8 cellular contexts compared by ENCODE assay signal in genomic region chr1:209747580-209748262, GRCh38. TPM values are rescaled to one million over a fixed set of nuclear protein-coding genes. Genes with fewer than 3 reads are reported as not detected.
DNase-seq lines count a peak whose midpoint lies in the region; ATAC-seq lines count a peak whose summit lies in the region.

No MANE protein-coding gene starts in this region.

- no peaks in the 10 kb centered on the region for H3K9me3 ChIP-seq in NT2/D1 (ENCODE audit: insufficient read depth, low read length)
- H3K9me3 ChIP-seq in esophagus (ENCODE audit: control insufficient read depth in 2 of 2, insufficient read depth in 1 of 2, low read depth in 1 of 2, low read length in 1 of 2): no peaks in the 10 kb centered on the region
- H3K9me3 ChIP-seq in muscle layer of colon (ENCODE audit: low read length): no peaks in the 10 kb centered on the region

- 11 to 13% methylated on average over 37 of the region's 37 CpGs for WGBS in esophagus, 2 donors

- DNase-seq in NT2/D1 (ENCODE audit: low read depth, low spot score) (peak; percentile 98), activated T-cell treated with anti-CD3 and anti-CD28 coated beads for 48 hours (ENCODE audit: low read depth) (peak; percentile 89), NCI-H446 (lab: John Stamatoyannopoulos, UW) (no peak)
- peak; percentile 95 for DNase-seq in stimulated activated CD8-positive, alpha-beta memory T cell treated with anti-CD3 and anti-CD28 coated beads, Interleukin-4, amount 100 ng/mL, for 48 hours

- H3K36me3 ChIP-seq in NT2/D1 (ENCODE audit: insufficient read depth, insufficient read length, low read length) (no peaks in the 10 kb centered on the region), esophagus (ENCODE audit: control insufficient read depth in 2 of 2, insufficient read depth in 2 of 2, low read length in 1 of 2) (no peaks in the 10 kb centered on the region), muscle layer of colon (ENCODE audit: insufficient read depth, low read length) (no peaks in the 10 kb centered on the region)

- H3K27ac ChIP-seq in esophagus (ENCODE audit: low read depth in 2 of 2, low read length in 1 of 2) (peak overlapping the region in 1 of 2 donors; percentile 74), muscle layer of colon (ENCODE audit: low read depth, low read length) (no peak overlapping the region)

- H3K27me3 ChIP-seq in NT2/D1 (ENCODE audit: insufficient read depth, insufficient read length) (no peaks in the 10 kb centered on the region), esophagus (ENCODE audit: control insufficient read depth in 1 of 2, insufficient read depth in 2 of 2, low read length in 2 of 2) (no peaks in the 10 kb centered on the region), muscle layer of colon (ENCODE audit: control insufficient read depth in 1 of 2, insufficient read depth in 2 of 2, low read length in 2 of 2) (no peaks in the 10 kb centered on the region)

- H3K4me1 ChIP-seq in NT2/D1 (ENCODE audit: insufficient read depth, insufficient read length) (peaks cover 4% of the 10 kb centered on the region), esophagus (ENCODE audit: control insufficient read depth in 2 of 2, insufficient read depth in 2 of 2, low read length in 1 of 2) (peaks cover 4 to 5% of the 10 kb centered on the region in 2 donors), muscle layer of colon (ENCODE audit: insufficient read depth, low read length) (no peaks in the 10 kb centered on the region)

- peak; percentile 71 for ATAC-seq in GM18517 (IDR thresholded peaks at IDR 0.05; ENCODE audit: unreplicated experiment)
- ATAC-seq in HG02973 (IDR thresholded peaks at IDR 0.05; ENCODE audit: unreplicated experiment): peak; percentile 58

- H3K4me3 ChIP-seq in NT2/D1 (ENCODE audit: insufficient read length, low read depth) (no peak overlapping the region), esophagus (ENCODE audit: low read depth in 1 of 2, low read length in 2 of 2) (peak overlapping the region; percentile 14 to 21), muscle layer of colon (ENCODE audit: low read depth in 1 of 2, low read length in 2 of 2) (peak overlapping the region; percentile 21 to 47)

- no peak overlapping the region for H3K9ac ChIP-seq in NT2/D1 (ENCODE audit: insufficient read length, low read depth)
- H3K9ac ChIP-seq in muscle layer of colon (ENCODE audit: low read length): no peak overlapping the region

RNA-seq across cellular contexts. Expression of gene TRAF3IP3, which starts 8.1 kb away (rescaled TPM):
- 1 to 10 TPM; 2.5 to 2.9 TPM for polyA plus RNA-seq in esophagus

RNA-seq across cellular contexts. Expression of gene C1orf74, which starts 36.6 kb away (rescaled TPM):
- 1 to 10 TPM; 2.1 to 2.8 TPM for polyA plus RNA-seq in esophagus

RNA-seq across cellular contexts. Expression of gene HSD11B1, which starts 43.1 kb away (rescaled TPM):
- under 1 TPM; 0.24 to 0.41 TPM for polyA plus RNA-seq in esophagus

RNA-seq across cellular contexts. Expression of gene IRF6, which starts 58.2 kb away (rescaled TPM):
- 10 to 100 TPM; 36.7 to 50.3 TPM for polyA plus RNA-seq in esophagus

Comparison
In these comparisons a context has a peak if more than half of its experiments do, and no peak if none do; other contexts are left out.
1. DNase-seq: peak in NT2/D1 (single experiment), activated T-cell treated with anti-CD3 and anti-CD28 coated beads for 48 hours (single experiment) and stimulated activated CD8-positive, alpha-beta memory T cell treated with anti-CD3 and anti-CD28 coated beads, Interleukin-4, amount 100 ng/mL, for 48 hours (single experiment); none in NCI-H446 (0 of 2).